In the genomic region with DNA sequence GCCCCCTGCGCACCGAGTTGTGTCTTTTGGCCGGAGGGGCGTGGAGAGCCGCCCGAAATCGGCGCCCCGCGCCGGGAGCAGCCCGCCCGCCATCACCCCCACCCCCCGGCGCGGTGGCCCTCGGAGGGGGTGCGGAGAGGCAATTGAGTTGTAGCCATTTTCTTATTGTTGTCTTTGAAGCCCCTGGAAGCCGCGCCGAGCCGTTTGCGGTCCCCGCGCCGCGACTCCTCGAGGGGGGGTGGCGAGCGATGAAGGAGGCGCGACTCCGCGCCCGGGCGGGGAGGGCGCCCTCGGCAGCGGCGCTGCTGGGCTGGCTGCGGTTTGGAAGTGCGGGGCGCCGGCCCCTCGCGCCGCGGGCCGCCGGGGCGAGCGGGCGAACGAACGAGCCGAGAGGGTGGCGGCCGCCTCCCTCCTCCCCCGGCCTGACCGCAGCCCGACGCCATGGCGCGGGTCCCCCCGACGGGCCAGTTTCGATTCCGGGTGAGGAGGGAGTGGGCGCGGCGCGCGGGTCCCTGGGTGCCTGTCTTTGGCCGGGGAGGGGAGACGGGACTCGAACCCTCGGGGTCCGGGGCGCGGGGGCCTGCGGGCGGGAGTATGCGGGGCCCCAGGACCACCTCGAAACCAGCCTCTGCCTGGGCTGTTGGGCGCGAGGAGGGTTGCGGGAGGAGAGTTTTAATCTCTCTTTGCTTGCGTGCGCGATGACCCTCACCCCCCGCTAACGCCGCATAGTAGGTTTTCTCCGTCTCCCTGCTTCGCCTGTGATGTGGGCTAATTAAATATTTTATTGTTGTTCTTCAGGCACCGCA, we compare ENCODE assay signal across 8 cellular contexts. TPM values are rescaled to one million over a fixed set of nuclear protein-coding genes. Genes with fewer than 3 reads are reported as not detected.
DNase-seq lines count a peak whose midpoint lies in the region; ATAC-seq and TF ChIP-seq lines count a peak whose summit lies in the region.

No MANE protein-coding gene starts in this region.

- intact Hi-C loops in head of caudate nucleus (cut with DNase I) (loop anchor here (5.0 to 10.0 kb wide), 3 partner anchors 86 to 362 kb away; no protein-coding TSS in a partner anchor), aorta (cut with DNase I) (loop anchor here (5.0 to 10.0 kb wide), 3 partner anchors 109 to 489 kb away; no protein-coding TSS in a partner anchor)

- peak overlapping the region; percentile 94 for H3K4me3 Mint-ChIP-seq in osteocyte (ENCODE audit: unreplicated experiment)

- H3K9me3 Mint-ChIP-seq in osteocyte (ENCODE audit: unreplicated experiment): no peaks in the 10 kb centered on the region

- H3K4me1 ChIP-seq in NT2/D1 (ENCODE audit: insufficient read depth, insufficient read length) (no peaks in the 10 kb centered on the region), aorta (ENCODE audit: control insufficient read depth in 1 of 2, insufficient read depth in 2 of 2, low read length in 2 of 2) (peaks cover 0 to 2% of the 10 kb centered on the region in 2 donors)

- H3K4me1 Mint-ChIP-seq in osteocyte (ENCODE audit: unreplicated experiment): peaks cover 37% of the 10 kb centered on the region

- ATAC-seq in aorta (ENCODE audit: low FRiP score): no peak
- no peak for ATAC-seq in GM19463 (IDR thresholded peaks at IDR 0.05; ENCODE audit: unreplicated experiment)

- DNase-seq in GM06990 (ENCODE audit: extremely low read depth, insufficient read length) (peak; percentile 64), NT2/D1 (ENCODE audit: low read depth, low spot score) (no peak), head of caudate nucleus (peak in 40 of 42 donors; percentile 29 to 84 (median 67)), osteocyte (ENCODE audit: extremely low spot score, unreplicated experiment) (peak; percentile 89), aorta (peak; percentile 64 to 88), NCI-H2081 treated with DMSO at 0.1 percent for 48 hours (lab: John Stamatoyannopoulos, UW) (no peak)
- peak; percentile 25 to 60 (median 38) for DNase-seq in activated naive CD4-positive, alpha-beta T cell (lab: John Stamatoyannopoulos, UW)

- H3K27me3 ChIP-seq in GM06990 (replicated peaks; ENCODE audit: control insufficient read depth, insufficient read depth, low read length): no peaks in the 10 kb centered on the region
- no peaks in the 10 kb centered on the region for H3K27me3 ChIP-seq in NT2/D1 (ENCODE audit: insufficient read depth, insufficient read length)
- no peaks in the 10 kb centered on the region for H3K27me3 ChIP-seq in aorta (ENCODE audit: control insufficient read depth in 1 of 2, insufficient read depth in 2 of 2, low read length in 1 of 2)

- peak overlapping the region; percentile 93 for H3K27ac Mint-ChIP-seq in osteocyte (ENCODE audit: unreplicated experiment)

- peak overlapping the region; percentile 78 for H3K9ac ChIP-seq in NT2/D1 (ENCODE audit: insufficient read length, low read depth)

- peak overlapping the region; percentile 86 for H3K4me3 ChIP-seq in GM06990 (replicated peaks; ENCODE audit: low read depth, low read length)
- H3K4me3 ChIP-seq in NT2/D1 (ENCODE audit: insufficient read length, low read depth): peak overlapping the region; percentile 57
- peak overlapping the region; percentile 87 to 95 for H3K4me3 ChIP-seq in aorta (ENCODE audit: low read length in 2 of 2)

- H3K27ac ChIP-seq in aorta (ENCODE audit: low read depth in 1 of 2, low read length in 2 of 2): peak overlapping the region; percentile 81 to 94

- TF ChIP-seq CTCF in GM06990 (IDR thresholded peaks at IDR 0.05; ENCODE audit: insufficient read depth, low read length, poor library complexity, severe bottlenecking): no peak
- TF ChIP-seq CTCF in osteocyte (IDR thresholded peaks at IDR 0.05): no peak

- H3K36me3 ChIP-seq in GM06990 (ENCODE audit: control insufficient read depth, insufficient read depth, low read length) (no peaks in the 10 kb centered on the region), NT2/D1 (ENCODE audit: insufficient read depth, insufficient read length, low read length) (peaks cover 24% of the 10 kb centered on the region), aorta (ENCODE audit: control insufficient read depth in 1 of 2, insufficient read depth in 2 of 2, low read length in 1 of 2) (no peaks in the 10 kb centered on the region)

- H3K9me3 ChIP-seq in NT2/D1 (ENCODE audit: insufficient read depth, low read length) (no peaks in the 10 kb centered on the region), aorta (ENCODE audit: control insufficient read depth, low read length) (peaks cover 1% of the 10 kb centered on the region)

- no peaks in the 10 kb centered on the region for H3K27me3 Mint-ChIP-seq in osteocyte (ENCODE audit: unreplicated experiment)

- WGBS in aorta, 2 donors: 4 to 5% methylated on average over 71 to 96 of the region's 96 CpGs

- peaks cover 13% of the 10 kb centered on the region for H3K36me3 Mint-ChIP-seq in osteocyte (ENCODE audit: unreplicated experiment)

RNA-seq across cellular contexts. Expression of a gene that starts 1.3 kb away (rescaled TPM):
- 102 and 115 TPM in 2 replicates for total RNA-seq in osteocyte
- total RNA-seq in aorta: 10 to 100 TPM; 36.7 to 38.3 TPM
- polyA plus RNA-seq in aorta: 1 to 10 TPM; 6.0 to 7.9 TPM

Comparison
In these comparisons a context has a peak if more than half of its experiments do, and no peak if none do; other contexts are left out.
1. DNase-seq: peak in GM06990 (single experiment), activated naive CD4-positive, alpha-beta T cell (4 of 4), head of caudate nucleus (40 of 42), osteocyte (single experiment) and aorta (2 of 2); none in NT2/D1 (single experiment) and NCI-H2081 treated with DMSO at 0.1 percent for 48 hours (single experiment).
2. Peak in every context shown above with its lines, with median percentiles within 50 percentile points of each other: H3K4me3 ChIP-seq.